In genomic region chr6:58237124-58237523, GRCh38 we compare ENCODE assay signal across 6 cellular contexts.
DNase-seq lines count a peak whose midpoint lies in the region; ATAC-seq and TF ChIP-seq lines count a peak whose summit lies in the region.
"Not testable (repeated sequence)": the region's sequence is repeated elsewhere in the genome, so short reads cannot be mapped to it uniquely, and the experiment has no call there.

No MANE protein-coding gene starts in this region.

- in situ Hi-C loops in mammary epithelial cell (cut with MboI; ENCODE audit: low sequenced_read_pairs in 2 of 2), result loop anchor here in 1 of 2 donors (10.0 kb wide), 1 partner anchor 48 kb away; no protein-coding TSS in a partner anchor

- H3K27ac ChIP-seq in PC-3 (ENCODE audit: low read length); mammary epithelial cell (ENCODE audit: insufficient read depth, low read depth, low read length); foreskin keratinocyte: not testable (repeated sequence)

- CTCF ChIA-PET in PC-3 (lab: Charles Lee); mammary epithelial cell (lab: Charles Lee; ENCODE audit: low non-redundant PET): not testable (repeated sequence)

- H3K9me2 ChIP-seq in PC-3 (replicated peaks; ENCODE audit: low read length), result not testable (repeated sequence)

- not testable (repeated sequence) for H3K27me3 ChIP-seq in PC-3 (ENCODE audit: low read length); mammary epithelial cell (ENCODE audit: insufficient read depth, low read length); foreskin keratinocyte

- H3K9me3 Mint-ChIP-seq in stimulated activated effector memory CD8-positive, alpha-beta T cell treated with anti-CD3 and anti-CD28 coated beads, Interleukin-12 subunit alpha, Interleukin-12 subunit beta, amount 100 ng/mL, for 72 hours, result peaks cover 16% of the 10 kb centered on the region

- not testable (repeated sequence) for H3K4me1 ChIP-seq in PC-3 (ENCODE audit: insufficient read depth, low read length); mammary epithelial cell (ENCODE audit: insufficient read depth, low read length); foreskin keratinocyte

- POLR2A ChIA-PET in PC-3 (lab: Charles Lee; ENCODE audit: unreplicated experiment), result not testable (repeated sequence)

- TF ChIP-seq CTCF in PC-3 (conservative IDR thresholded peaks at IDR 0.05; ENCODE audit: low read depth, low read length); mammary epithelial cell (conservative IDR thresholded peaks at IDR 0.05 in 1 of 2, IDR thresholded peaks at IDR 0.05 in 1 of 2; ENCODE audit: extremely low read depth in 1 of 2, insufficient read depth in 1 of 2, low read depth in 1 of 2, low read length in 2 of 2); epithelial cell of esophagus (IDR thresholded peaks at IDR 0.05; ENCODE audit: insufficient read depth, low read depth, low read length, missing control alignments); foreskin keratinocyte (conservative IDR thresholded peaks at IDR 0.05): not testable (repeated sequence)

- H3K4me3 Mint-ChIP-seq in stimulated activated effector memory CD8-positive, alpha-beta T cell treated with anti-CD3 and anti-CD28 coated beads, Interleukin-12 subunit alpha, Interleukin-12 subunit beta, amount 100 ng/mL, for 72 hours, result not testable (repeated sequence)

- H3K79me2 ChIP-seq in PC-3 (ENCODE audit: low read length); mammary epithelial cell (ENCODE audit: insufficient read depth, low read length): not testable (repeated sequence)

- H3K4me2 ChIP-seq in PC-3 (ENCODE audit: low read length); mammary epithelial cell (ENCODE audit: insufficient read depth, low read depth, low read length): not testable (repeated sequence)

- H3F3A ChIP-seq in PC-3 (ENCODE audit: low read length, unreplicated experiment), result not testable (repeated sequence)

- WGBS in mammary epithelial cell (ENCODE audit: low coverage, missing lambda C conversion rate), result 100% methylated on average over 1 of the region's 1 CpG

- dilution Hi-C loops in mammary epithelial cell (cut with HindIII; ENCODE audit: low sequenced_read_pairs), result not testable (repeated sequence)

- H3K36me3 ChIP-seq in PC-3 (ENCODE audit: low read depth, low read length); mammary epithelial cell (ENCODE audit: insufficient read depth, low read length): not testable (repeated sequence)

- DNase-seq in M059J (ENCODE audit: low read depth), result peak; percentile 2
- peak; percentile 52 for DNase-seq in PC-3
- DNase-seq in mammary epithelial cell, result peak; percentile 42
- peak; percentile 52 for DNase-seq in epithelial cell of esophagus (ENCODE audit: low read depth)
- DNase-seq in foreskin keratinocyte, result peak in 1 of 2 donors; percentile 9
- DNase-seq in stimulated activated effector memory CD8-positive, alpha-beta T cell treated with anti-CD3 and anti-CD28 coated beads, Interleukin-12 subunit alpha, Interleukin-12 subunit beta, amount 100 ng/mL, for 72 hours (ENCODE audit: low spot score in 2 of 2), result not testable (repeated sequence)

- intact Hi-C loops in PC-3 (cut with micrococcal nuclease); mammary epithelial cell (cut with micrococcal nuclease): not testable (repeated sequence)

- H3K9ac ChIP-seq in PC-3 (ENCODE audit: low read length); mammary epithelial cell (ENCODE audit: insufficient read depth, low read length): not testable (repeated sequence)

- H3K4me1 Mint-ChIP-seq in stimulated activated effector memory CD8-positive, alpha-beta T cell treated with anti-CD3 and anti-CD28 coated beads, Interleukin-12 subunit alpha, Interleukin-12 subunit beta, amount 100 ng/mL, for 72 hours, result not testable (repeated sequence)

- not testable (repeated sequence) for H3K4me3 ChIP-seq in PC-3 (ENCODE audit: low read length); mammary epithelial cell (replicated peaks in 1 of 3; ENCODE audit: insufficient read depth in 1 of 3, low read depth in 2 of 3, low read length in 3 of 3); epithelial cell of esophagus (ENCODE audit: low read length)

- H2AFZ ChIP-seq in PC-3 (ENCODE audit: low read length); mammary epithelial cell (ENCODE audit: low read depth, low read length): not testable (repeated sequence)

- H4K20me1 ChIP-seq in PC-3 (ENCODE audit: low read length); mammary epithelial cell (ENCODE audit: insufficient read depth, low read length): not testable (repeated sequence)

- not testable (repeated sequence) for H3K9me3 ChIP-seq in PC-3 (ENCODE audit: low read length); mammary epithelial cell (replicated peaks; ENCODE audit: insufficient read depth, low read length)

- H3K36me3 Mint-ChIP-seq in stimulated activated effector memory CD8-positive, alpha-beta T cell treated with anti-CD3 and anti-CD28 coated beads, Interleukin-12 subunit alpha, Interleukin-12 subunit beta, amount 100 ng/mL, for 72 hours, result not testable (repeated sequence)

- not testable (repeated sequence) for H3K27ac Mint-ChIP-seq in stimulated activated effector memory CD8-positive, alpha-beta T cell treated with anti-CD3 and anti-CD28 coated beads, Interleukin-12 subunit alpha, Interleukin-12 subunit beta, amount 100 ng/mL, for 72 hours

- not testable (repeated sequence) for ATAC-seq in PC-3
- peak; percentile 44 for ATAC-seq in foreskin keratinocyte
- peak; percentile 16 for ATAC-seq in stimulated activated effector memory CD8-positive, alpha-beta T cell treated with anti-CD3 and anti-CD28 coated beads, Interleukin-12 subunit alpha, Interleukin-12 subunit beta, amount 100 ng/mL, for 72 hours

- not testable (repeated sequence) for BruUV-seq in PC-3 (replicated peaks; lab: Mats Ljungman, UMichigan); mammary epithelial cell (replicated peaks; lab: Mats Ljungman, UMichigan)
